ENCODE assay signal across 17 cellular contexts in genomic region chr16:2533912-2534311, GRCh38. TPM values are rescaled to one million over a fixed set of nuclear protein-coding genes. Genes with fewer than 3 reads are reported as not detected.
DNase-seq lines count a peak whose midpoint lies in the region; ATAC-seq, FAIRE-seq and TF ChIP-seq lines count a peak whose summit lies in the region.
"Had no signal": no experiment of that assay in that cellular context is flagged by ENCODE, and none has a peak within 500 bp of the region (broad histone marks: within the 10 kb centered on the region; RNA-seq: fewer than 3 reads in every experiment).

No MANE protein-coding gene starts in this region.

- CTCF ChIA-PET in activated CD4-positive, alpha-beta T cell treated with anti-CD3 and anti-CD28 coated beads for 36 hours (lab: Charles Lee): no interaction called here
- CTCF ChIA-PET in HCT116 (lab: Charles Lee) (no interaction called here), K562 (lab: Yijun Ruan, JAX; ENCODE audit: low intra/inter-chr PET ratio) (no interaction called here)

- no peak for ATAC-seq in activated CD4-positive, alpha-beta T cell treated with anti-CD3 and anti-CD28 coated beads for 36 hours
- ATAC-seq in HCT116: no peak
- ATAC-seq in K562: no peak
- ATAC-seq: A549, left lobe of liver, Panc1 had no signal

- H3K27ac Mint-ChIP-seq in activated CD4-positive, alpha-beta T cell treated with anti-CD3 and anti-CD28 coated beads for 36 hours: peak overlapping the region; percentile 60
- H3K27ac Mint-ChIP-seq in neural progenitor cell: no peak overlapping the region

- TF ChIP-seq CTCF in HCT116 (IDR thresholded peaks at IDR 0.05 in 2 of 3, conservative IDR thresholded peaks at IDR 0.05 in 1 of 3; ENCODE audit: borderline replicate concordance in 1 of 3, insufficient read depth in 1 of 3, low read depth in 2 of 3, low read length in 2 of 3): no peak
- no peak for TF ChIP-seq CTCF in K562 (IDR thresholded peaks at IDR 0.05 in 2 of 3, conservative IDR thresholded peaks at IDR 0.05 in 1 of 3; ENCODE audit: insufficient read depth in 2 of 3, low read depth in 1 of 3, low read length in 3 of 3)
- TF ChIP-seq CTCF in neural progenitor cell (IDR thresholded peaks at IDR 0.05): no peak
- TF ChIP-seq CTCF in kidney (IDR thresholded peaks at IDR 0.05; ENCODE audit: borderline replicate concordance, extremely low read depth, insufficient read depth): no peak

- intact Hi-C loops in activated CD4-positive, alpha-beta T cell treated with anti-CD3 and anti-CD28 coated beads for 36 hours (cut with DNase I, micrococcal nuclease): loop anchor here (2.0 to 5.0 kb wide), 4 partner anchors 21 to 827 kb away; partner anchors contain the start of genes ATP6V0C (in 1 of the 2), HCFC1R1 (in 1 of the 2), MAPK8IP3 (in 1 of the 2) and NTN3 (in 1 of the 2)
- intact Hi-C loops in HCT116 (cut with micrococcal nuclease) (no loop called here), K562 (cut with micrococcal nuclease) (no loop called here), kidney (cut with DNase I) (no loop called here)

- peaks cover 4% of the 10 kb centered on the region for H3K36me3 Mint-ChIP-seq in activated CD4-positive, alpha-beta T cell treated with anti-CD3 and anti-CD28 coated beads for 36 hours (ENCODE audit: low read depth)
- H3K36me3 Mint-ChIP-seq in neural progenitor cell: no peaks in the 10 kb centered on the region

- H4K20me1 ChIP-seq in HCT116 (ENCODE audit: insufficient read depth) (no peaks in the 10 kb centered on the region), K562 (replicated peaks; ENCODE audit: control insufficient read depth, insufficient read depth, low read length) (no peaks in the 10 kb centered on the region), neural progenitor cell (ENCODE audit: low read depth) (peaks cover 4% of the 10 kb centered on the region)

- RAD21 ChIA-PET in HCT116 (lab: Charles Lee; ENCODE audit: low non-redundant PET in 1 of 2, low total read pairs in 2 of 2, uncharacterized antibody in 2 of 2, unreplicated experiment in 2 of 2): no interaction called here

- peaks cover 12 to 47% of the 10 kb centered on the region in 2 experiments for H3K4me1 ChIP-seq in HCT116 (ENCODE audit: control insufficient read depth in 1 of 2, insufficient read depth in 2 of 2, low read length in 2 of 2)
- peaks cover 15 to 60% of the 10 kb centered on the region in 2 experiments; a peak in 4 of 5 replicates for H3K4me1 ChIP-seq in K562 (replicated peaks in 1 of 2; ENCODE audit: control insufficient read depth in 2 of 2, insufficient read depth in 2 of 2, low read length in 2 of 2)
- no peaks in the 10 kb centered on the region for H3K4me1 ChIP-seq in neural progenitor cell
- peaks cover 4 to 12% of the 10 kb centered on the region in 2 donors for H3K4me1 ChIP-seq in kidney (ENCODE audit: control insufficient read depth in 1 of 2, insufficient read depth in 1 of 2, low read depth in 1 of 2, low read length in 2 of 2)

- TF ChIP-seq POLR2A in HCT116 (IDR thresholded peaks at IDR 0.05; ENCODE audit: borderline replicate concordance, extremely low read depth, insufficient read depth, insufficient read length): no peak
- no peak for TF ChIP-seq POLR2A in K562 (conservative IDR thresholded peaks at IDR 0.05)

- peak overlapping the region; percentile 93; the same call in 1 of the 2 replicates for H3K27ac ChIP-seq in HCT116 (ENCODE audit: low read depth, low read length)
- no peak overlapping the region for H3K27ac ChIP-seq in K562 (ENCODE audit: extremely low read depth, low read depth, low read length)
- no peak overlapping the region for H3K27ac ChIP-seq in neural progenitor cell
- no peak overlapping the region for H3K27ac ChIP-seq in kidney (ENCODE audit: low read depth in 2 of 2, low read length in 2 of 2)
- H3K27ac ChIP-seq: KMS-11 had no signal

- no peak for TF ChIP-seq EP300 in K562 (IDR thresholded peaks at IDR 0.05; ENCODE audit: low read length)

- DNase-seq in activated CD4-positive, alpha-beta T cell treated with anti-CD3 and anti-CD28 coated beads for 36 hours: no peak
- DNase-seq in activated CD4-positive, alpha-beta T cell treated with anti-CD3 and anti-CD28 coated beads for 48 hours: no peak
- DNase-seq in HCT116 (ENCODE audit: low read depth, low spot score) (no peak), K562 (ENCODE audit: extremely low read depth in 1 of 4, low spot score in 3 of 4) (no peak), neural progenitor cell (ENCODE audit: low spot score) (no peak), dermis blood vessel endothelial cell (no peak), kidney (no peak)
- DNase-seq in effector CD4-positive, alpha-beta T cell: no peak
- DNase-seq: activated CD4-positive, alpha-beta T cell treated with anti-CD3 and anti-CD28 coated beads, Interleukin-2, amount 50 U/mL, for 4 hours; amniotic stem cell; hippocampal formation; NCI-H526 treated with DMSO at 0.1 percent for 48 hours had no signal

- H3K36me3 ChIP-seq in HCT116 (ENCODE audit: control insufficient read depth in 1 of 2, insufficient read depth in 2 of 2, low read length in 2 of 2): peaks cover 0 to 14% of the 10 kb centered on the region in 2 experiments; a peak in 2 of 4 replicates
- H3K36me3 ChIP-seq in K562 (ENCODE audit: control insufficient read depth, insufficient read depth, low read length): peaks cover 21% of the 10 kb centered on the region; the same call in 2 of the 3 replicates
- no peaks in the 10 kb centered on the region for H3K36me3 ChIP-seq in neural progenitor cell
- peaks cover 0 to 3% of the 10 kb centered on the region in 2 donors for H3K36me3 ChIP-seq in kidney (ENCODE audit: control insufficient read depth in 1 of 2, insufficient read depth in 2 of 2, low read length in 2 of 2)

- BruUV-seq in HCT116 (replicated peaks; lab: Mats Ljungman, UMichigan): no TSS peak
- BruUV-seq in K562 (replicated peaks; lab: Mats Ljungman, UMichigan): no TSS peak

- H3K9ac ChIP-seq in HCT116 (ENCODE audit: low read length) (no peak overlapping the region), K562 (ENCODE audit: insufficient read depth in 1 of 2, low read depth in 2 of 2, low read length in 2 of 2) (no peak overlapping the region), neural progenitor cell (no peak overlapping the region), kidney (ENCODE audit: low read length in 2 of 2) (no peak overlapping the region)

- no peaks in the 10 kb centered on the region for H3K27me3 ChIP-seq in HCT116 (ENCODE audit: insufficient read depth, low read length)
- no peaks in the 10 kb centered on the region for H3K27me3 ChIP-seq in K562 (ENCODE audit: control insufficient read depth in 2 of 2, insufficient read depth in 2 of 2, low read length in 2 of 2)
- peaks cover 13% of the 10 kb centered on the region for H3K27me3 ChIP-seq in neural progenitor cell

- H3K4me3 ChIP-seq in HCT116 (replicated peaks in 1 of 2; ENCODE audit: low read depth in 1 of 2, low read length in 2 of 2) (no peak overlapping the region), K562 (no peak overlapping the region), neural progenitor cell (no peak overlapping the region), kidney (ENCODE audit: low read length in 2 of 2) (no peak overlapping the region)
- H3K4me3 ChIP-seq: A549 had no signal

- 93% methylated on average over 11 of the region's 11 CpGs for WGBS in K562 (ENCODE audit: insufficient coverage, low coverage, missing lambda C conversion rate)

- POLR2A ChIA-PET in activated CD4-positive, alpha-beta T cell treated with anti-CD3 and anti-CD28 coated beads for 36 hours (lab: Charles Lee): no interaction called here
- POLR2A ChIA-PET in HCT116 (lab: Charles Lee) (no interaction called here), K562 (lab: Yijun Ruan, JAX) (interaction anchor here (1.1 to 3.8 kb wide), 2 partner anchors 13 to 19 kb away, joined by 3 to 45 read pairs; partner anchors contain the start of gene AMDHD2)

- no peaks in the 10 kb centered on the region for H3K27me3 Mint-ChIP-seq in activated CD4-positive, alpha-beta T cell treated with anti-CD3 and anti-CD28 coated beads for 36 hours
- peaks cover 24% of the 10 kb centered on the region for H3K27me3 Mint-ChIP-seq in neural progenitor cell (ENCODE audit: insufficient read depth, low read depth)

- H3F3A ChIP-seq in neural progenitor cell (ENCODE audit: low read depth): peaks cover 11% of the 10 kb centered on the region

- H3K9me3 Mint-ChIP-seq in activated CD4-positive, alpha-beta T cell treated with anti-CD3 and anti-CD28 coated beads for 36 hours (ENCODE audit: low read depth): no peaks in the 10 kb centered on the region
- H3K9me3 Mint-ChIP-seq in neural progenitor cell: no peaks in the 10 kb centered on the region

- H3K9me1 ChIP-seq in K562 (ENCODE audit: control insufficient read depth, insufficient read depth, low read length): peaks cover 3% of the 10 kb centered on the region

- no peak overlapping the region for H3K4me2 ChIP-seq in HCT116 (ENCODE audit: low read length)
- no peak overlapping the region for H3K4me2 ChIP-seq in K562 (ENCODE audit: insufficient read depth, low read length)
- no peak overlapping the region for H3K4me2 ChIP-seq in neural progenitor cell

- H3K4me3 Mint-ChIP-seq in activated CD4-positive, alpha-beta T cell treated with anti-CD3 and anti-CD28 coated beads for 36 hours: no peak overlapping the region
- peak overlapping the region; percentile 79 for H3K4me3 Mint-ChIP-seq in neural progenitor cell

- H2AFZ ChIP-seq in HCT116 (ENCODE audit: low read depth, low read length, poor library complexity, severe bottlenecking): no peak overlapping the region
- H2AFZ ChIP-seq in K562 (ENCODE audit: low read depth, low read length): no peak overlapping the region
- H2AFZ ChIP-seq in neural progenitor cell (replicated peaks): no peak overlapping the region

- H3K4me1 Mint-ChIP-seq in activated CD4-positive, alpha-beta T cell treated with anti-CD3 and anti-CD28 coated beads for 36 hours: peaks cover 25% of the 10 kb centered on the region
- peaks cover 26% of the 10 kb centered on the region for H3K4me1 Mint-ChIP-seq in neural progenitor cell

- peaks cover 4% of the 10 kb centered on the region; the same call in 1 of the 2 replicates for H3K79me2 ChIP-seq in HCT116 (ENCODE audit: insufficient read depth, low read length)
- H3K79me2 ChIP-seq in K562 (ENCODE audit: control insufficient read depth, insufficient read depth, low read length): peaks cover 6% of the 10 kb centered on the region
- peaks cover 5% of the 10 kb centered on the region for H3K79me2 ChIP-seq in neural progenitor cell (ENCODE audit: low read depth)

- H3K9me3 ChIP-seq in HCT116 (ENCODE audit: control insufficient read depth in 1 of 2, insufficient read depth in 1 of 2, low read depth in 1 of 2, low read length in 2 of 2) (no peaks in the 10 kb centered on the region), K562 (replicated peaks; ENCODE audit: control insufficient read depth, insufficient read depth, low read depth, low read length) (no peaks in the 10 kb centered on the region), neural progenitor cell (ENCODE audit: low read depth) (no peaks in the 10 kb centered on the region), kidney (ENCODE audit: control insufficient read depth in 1 of 2, low read length in 2 of 2) (no peaks in the 10 kb centered on the region)
- H3K9me3 ChIP-seq: A549 had no signal

- FAIRE-seq in K562 (lab: Jason Lieb, UNC) (no peak), kidney (lab: Jason Lieb, UNC) (no peak)
- FAIRE-seq: A549, colon had no signal

- H3K9me2 ChIP-seq in HCT116 (ENCODE audit: insufficient read depth): no peaks in the 10 kb centered on the region

- in situ Hi-C loops in K562 (cut with MboI): no loop called here

- TF ChIP-seq RAD21 in HCT116 (IDR thresholded peaks at IDR 0.05; ENCODE audit: low read depth) (no peak), K562 (CRISPR knock-in tag; conservative IDR thresholded peaks at IDR 0.05 in 1 of 2, IDR thresholded peaks at IDR 0.05 in 1 of 2) (no peak)

RNA-seq across cellular contexts. Expression of gene CEMP1, which starts 2.7 kb away (rescaled TPM):
- total RNA-seq in activated CD4-positive, alpha-beta T cell treated with anti-CD3 and anti-CD28 coated beads for 36 hours: not detected
- total RNA-seq in HCT116 (2021; ENCODE audit: unreplicated experiment) (0.32 TPM), K562 (2014; rRNA removed) (not detected in 2 replicates), K562 (2014; rRNA removed; fragmentation: Illumina TruSeq; extraction: Trizol) (not detected in 2 replicates), K562 (2015; rRNA removed; fragmentation: Illumina TruSeq; extraction: Trizol) (not detected in 2 replicates), K562 (2021) (not detected in 2 replicates), neural progenitor cell (ENCODE audit: low replicate concordance) (0.09 TPM in 1 of 2 replicates, not detected in the other), dermis blood vessel endothelial cell (not detected in 2 replicates), kidney (0.54 TPM)
- polyA plus RNA-seq in HCT116 (2012): 2.0 and 3.8 TPM in 2 replicates
- total RNA-seq in K562 (2011; cell fraction: chromatin; rRNA removed; ENCODE audit: low replicate concordance): 0.21 TPM in 1 of 2 replicates, not detected in the other
- 0.39 and 0.83 TPM in 2 replicates for total RNA-seq in K562 (2011; cell fraction: nucleolus; rRNA removed)
- total RNA-seq in K562 (2011; cell fraction: nucleoplasm; rRNA removed): not detected in 2 replicates
- polyA plus RNA-seq in K562 (2011; rRNA removed) (not detected in 2 replicates), K562 (2014; fragmentation: Illumina TruSeq; extraction: Trizol) (not detected in 2 replicates), K562 (2014; fragmentation: Nextera tagmentation; extraction: Ambion mirVana) (under 1 TPM in 1 of 2 experiments, not detected in 1; 0.45 TPM), K562 (2014; rRNA removed) (0.05 TPM in 1 of 2 replicates, not detected in the other), kidney (ENCODE audit: insufficient read depth, low read depth, low replicate concordance) (not detected)
- not detected in 2 replicates for polyA plus RNA-seq in K562 (2011; cell fraction: cytosol; rRNA removed)
- polyA plus RNA-seq in K562 (2011; cell fraction: nucleus; rRNA removed): 0.11 TPM in 1 of 2 replicates, not detected in the other
- 3.4 TPM in 1 of 2 replicates, not detected in the other for polyA plus RNA-seq in K562 (2012)
- polyA minus RNA-seq in K562 (2011; rRNA and poly(A)+ RNA removed): not detected in 2 replicates
- not detected in 2 replicates for polyA minus RNA-seq in K562 (2011; cell fraction: cytosol; rRNA and poly(A)+ RNA removed)
- 0.13 and 0.33 TPM in 2 replicates for polyA minus RNA-seq in K562 (2011; cell fraction: nucleus; rRNA and poly(A)+ RNA removed)
- polyA plus RNA-seq: A549 had no signal

RNA-seq across cellular contexts. Expression of gene PDPK1, which starts 3.9 kb away (rescaled TPM):
- total RNA-seq in activated CD4-positive, alpha-beta T cell treated with anti-CD3 and anti-CD28 coated beads for 36 hours: 10 to 100 TPM; 30.4 to 34.5 TPM
- total RNA-seq in HCT116 (2021; ENCODE audit: unreplicated experiment) (36.1 TPM), K562 (2014; rRNA removed) (11.1 and 16.5 TPM in 2 replicates), K562 (2014; rRNA removed; fragmentation: Illumina TruSeq; extraction: Trizol) (18.7 and 20.4 TPM in 2 replicates), K562 (2015; rRNA removed; fragmentation: Illumina TruSeq; extraction: Trizol) (15.2 and 17.1 TPM in 2 replicates), K562 (2021) (37.2 and 38.9 TPM in 2 replicates), neural progenitor cell (ENCODE audit: low replicate concordance) (13.6 and 13.9 TPM in 2 replicates), dermis blood vessel endothelial cell (17.9 and 25.9 TPM in 2 replicates), kidney (52.3 TPM)
- polyA plus RNA-seq in HCT116 (2012): 12.3 and 20.8 TPM in 2 replicates
- total RNA-seq in K562 (2011; cell fraction: chromatin; rRNA removed; ENCODE audit: low replicate concordance): 117 and 145 TPM in 2 replicates
- 53.9 and 57.6 TPM in 2 replicates for total RNA-seq in K562 (2011; cell fraction: nucleolus; rRNA removed)
- 56.8 and 78.9 TPM in 2 replicates for total RNA-seq in K562 (2011; cell fraction: nucleoplasm; rRNA removed)
- polyA plus RNA-seq in K562 (2011; rRNA removed) (32.1 and 37.1 TPM in 2 replicates), K562 (2014; fragmentation: Illumina TruSeq; extraction: Trizol) (30.3 and 32.4 TPM in 2 replicates), K562 (2014; fragmentation: Nextera tagmentation; extraction: Ambion mirVana) (1 to 10 TPM; 4.0 to 4.6 TPM), K562 (2014; rRNA removed) (21.3 and 22.3 TPM in 2 replicates), kidney (ENCODE audit: insufficient read depth, low read depth, low replicate concordance) (14.3 TPM)
- 18.7 and 25.8 TPM in 2 replicates for polyA plus RNA-seq in K562 (2011; cell fraction: cytosol; rRNA removed)
- 31.1 and 36.8 TPM in 2 replicates for polyA plus RNA-seq in K562 (2011; cell fraction: nucleus; rRNA removed)
- 16.3 and 20.5 TPM in 2 replicates for polyA plus RNA-seq in K562 (2012)
- 40.3 and 44.0 TPM in 2 replicates for polyA minus RNA-seq in K562 (2011; rRNA and poly(A)+ RNA removed)
- polyA minus RNA-seq in K562 (2011; cell fraction: cytosol; rRNA and poly(A)+ RNA removed): 13.6 and 19.9 TPM in 2 replicates
- polyA minus RNA-seq in K562 (2011; cell fraction: nucleus; rRNA and poly(A)+ RNA removed): 15.1 and 20.4 TPM in 2 replicates

RNA-seq across cellular contexts. Expression of gene AMDHD2, which starts 13.7 kb away (rescaled TPM):
- total RNA-seq in activated CD4-positive, alpha-beta T cell treated with anti-CD3 and anti-CD28 coated beads for 36 hours: 10 to 100 TPM; 20.9 to 31.6 TPM
- total RNA-seq in HCT116 (2021; ENCODE audit: unreplicated experiment) (42.9 TPM), K562 (2014; rRNA removed) (39.5 and 48.7 TPM in 2 replicates), K562 (2014; rRNA removed; fragmentation: Illumina TruSeq; extraction: Trizol) (2.0 and 3.6 TPM in 2 replicates), K562 (2015; rRNA removed; fragmentation: Illumina TruSeq; extraction: Trizol) (23.0 and 24.9 TPM in 2 replicates), K562 (2021) (42.3 and 55.1 TPM in 2 replicates), neural progenitor cell (ENCODE audit: low replicate concordance) (11.7 and 39.2 TPM in 2 replicates), dermis blood vessel endothelial cell (37.6 and 59.2 TPM in 2 replicates), kidney (52.1 TPM)
- 12.6 and 16.4 TPM in 2 replicates for polyA plus RNA-seq in HCT116 (2012)
- 56.1 and 256 TPM in 2 replicates for total RNA-seq in K562 (2011; cell fraction: chromatin; rRNA removed; ENCODE audit: low replicate concordance)
- total RNA-seq in K562 (2011; cell fraction: nucleolus; rRNA removed): 207 and 245 TPM in 2 replicates
- total RNA-seq in K562 (2011; cell fraction: nucleoplasm; rRNA removed): 104 and 109 TPM in 2 replicates
- polyA plus RNA-seq in K562 (2011; rRNA removed) (11.7 and 19.0 TPM in 2 replicates), K562 (2014; fragmentation: Illumina TruSeq; extraction: Trizol) (10.1 and 18.1 TPM in 2 replicates), K562 (2014; fragmentation: Nextera tagmentation; extraction: Ambion mirVana) (under 1 TPM in 1 of 2 experiments, not detected in 1; 0.38 TPM), K562 (2014; rRNA removed) (54.4 and 56.9 TPM in 2 replicates), kidney (ENCODE audit: insufficient read depth, low read depth, low replicate concordance) (51.8 TPM)
- polyA plus RNA-seq in K562 (2011; cell fraction: cytosol; rRNA removed): 12.6 and 34.7 TPM in 2 replicates
- polyA plus RNA-seq in K562 (2011; cell fraction: nucleus; rRNA removed): 186 and 323 TPM in 2 replicates
- 37.8 and 57.1 TPM in 2 replicates for polyA plus RNA-seq in K562 (2012)
- polyA minus RNA-seq in K562 (2011; rRNA and poly(A)+ RNA removed): 2.0 and 5.0 TPM in 2 replicates
- polyA minus RNA-seq in K562 (2011; cell fraction: cytosol; rRNA and poly(A)+ RNA removed): 11.7 and 14.9 TPM in 2 replicates
- 48.8 and 59.8 TPM in 2 replicates for polyA minus RNA-seq in K562 (2011; cell fraction: nucleus; rRNA and poly(A)+ RNA removed)

RNA-seq across cellular contexts. Expression of gene ATP6V0C, which starts 20.2 kb away (rescaled TPM):
- total RNA-seq in activated CD4-positive, alpha-beta T cell treated with anti-CD3 and anti-CD28 coated beads for 36 hours: 100 to 1,000 TPM in 1 of 2 experiments, 10 to 100 TPM in 1; 91.7 to 130 TPM
- total RNA-seq in HCT116 (2021; ENCODE audit: unreplicated experiment) (187 TPM), K562 (2014; rRNA removed) (28.4 and 48.6 TPM in 2 replicates), K562 (2014; rRNA removed; fragmentation: Illumina TruSeq; extraction: Trizol) (10.2 and 10.8 TPM in 2 replicates), K562 (2015; rRNA removed; fragmentation: Illumina TruSeq; extraction: Trizol) (22.7 and 24.3 TPM in 2 replicates), K562 (2021) (213 and 228 TPM in 2 replicates), neural progenitor cell (ENCODE audit: low replicate concordance) (11.6 and 44.3 TPM in 2 replicates), dermis blood vessel endothelial cell (8.2 and 14.9 TPM in 2 replicates), kidney (303 TPM)
- 186 and 193 TPM in 2 replicates for polyA plus RNA-seq in HCT116 (2012)
- 30.3 and 91.0 TPM in 2 replicates for total RNA-seq in K562 (2011; cell fraction: chromatin; rRNA removed; ENCODE audit: low replicate concordance)
- 132 and 138 TPM in 2 replicates for total RNA-seq in K562 (2011; cell fraction: nucleolus; rRNA removed)
- 102 and 104 TPM in 2 replicates for total RNA-seq in K562 (2011; cell fraction: nucleoplasm; rRNA removed)
- polyA plus RNA-seq in K562 (2011; rRNA removed) (7.1 and 14.1 TPM in 2 replicates), K562 (2014; fragmentation: Illumina TruSeq; extraction: Trizol) (44.5 and 83.3 TPM in 2 replicates), K562 (2014; fragmentation: Nextera tagmentation; extraction: Ambion mirVana) (1 to 10 TPM; 2.9 to 5.2 TPM), K562 (2014; rRNA removed) (63.0 and 66.3 TPM in 2 replicates), kidney (ENCODE audit: insufficient read depth, low read depth, low replicate concordance) (520 TPM)
- 28.4 and 49.5 TPM in 2 replicates for polyA plus RNA-seq in K562 (2011; cell fraction: cytosol; rRNA removed)
- 18.4 and 28.6 TPM in 2 replicates for polyA plus RNA-seq in K562 (2011; cell fraction: nucleus; rRNA removed)
- polyA plus RNA-seq in K562 (2012): 228 and 237 TPM in 2 replicates
- 4.5 and 5.5 TPM in 2 replicates for polyA minus RNA-seq in K562 (2011; rRNA and poly(A)+ RNA removed)
- polyA minus RNA-seq in K562 (2011; cell fraction: cytosol; rRNA and poly(A)+ RNA removed): 81.8 and 143 TPM in 2 replicates
- polyA minus RNA-seq in K562 (2011; cell fraction: nucleus; rRNA and poly(A)+ RNA removed): 8.2 and 10.8 TPM in 2 replicates

RNA-seq across cellular contexts. Expression of gene TBC1D24, which starts 59.0 kb away (rescaled TPM):
- 10 to 100 TPM; 10.4 to 12.7 TPM for total RNA-seq in activated CD4-positive, alpha-beta T cell treated with anti-CD3 and anti-CD28 coated beads for 36 hours
- total RNA-seq in HCT116 (2021; ENCODE audit: unreplicated experiment): 24.6 TPM
- polyA plus RNA-seq in HCT116 (2012): 8.2 and 8.4 TPM in 2 replicates
- 29.2 and 69.3 TPM in 2 replicates for total RNA-seq in K562 (2011; cell fraction: chromatin; rRNA removed; ENCODE audit: low replicate concordance)
- 36.9 and 38.2 TPM in 2 replicates for total RNA-seq in K562 (2011; cell fraction: nucleolus; rRNA removed)
- total RNA-seq in K562 (2011; cell fraction: nucleoplasm; rRNA removed): 27.0 and 36.9 TPM in 2 replicates
- total RNA-seq in K562 (2014; rRNA removed): 7.2 and 13.4 TPM in 2 replicates
- 4.2 and 4.9 TPM in 2 replicates for total RNA-seq in K562 (2014; rRNA removed; fragmentation: Illumina TruSeq; extraction: Trizol)
- 9.1 and 11.2 TPM in 2 replicates for total RNA-seq in K562 (2015; rRNA removed; fragmentation: Illumina TruSeq; extraction: Trizol)
- 22.6 and 24.3 TPM in 2 replicates for total RNA-seq in K562 (2021)
- 5.7 and 9.4 TPM in 2 replicates for polyA plus RNA-seq in K562 (2011; rRNA removed)
- 7.1 and 12.3 TPM in 2 replicates for polyA plus RNA-seq in K562 (2011; cell fraction: cytosol; rRNA removed)
- 22.9 and 34.2 TPM in 2 replicates for polyA plus RNA-seq in K562 (2011; cell fraction: nucleus; rRNA removed)
- 8.5 and 9.1 TPM in 2 replicates for polyA plus RNA-seq in K562 (2012)
- polyA plus RNA-seq in K562 (2014; fragmentation: Illumina TruSeq; extraction: Trizol): 7.2 and 9.4 TPM in 2 replicates
- polyA plus RNA-seq in K562 (2014; fragmentation: Nextera tagmentation; extraction: Ambion mirVana): 1 to 10 TPM; 1.7 to 4.2 TPM
- 8.3 and 9.3 TPM in 2 replicates for polyA plus RNA-seq in K562 (2014; rRNA removed)
- polyA minus RNA-seq in K562 (2011; rRNA and poly(A)+ RNA removed): 6.5 and 9.7 TPM in 2 replicates
- polyA minus RNA-seq in K562 (2011; cell fraction: cytosol; rRNA and poly(A)+ RNA removed): 13.1 and 14.3 TPM in 2 replicates
- polyA minus RNA-seq in K562 (2011; cell fraction: nucleus; rRNA and poly(A)+ RNA removed): 12.5 and 15.3 TPM in 2 replicates
- total RNA-seq in neural progenitor cell (ENCODE audit: low replicate concordance): 8.2 and 11.9 TPM in 2 replicates
- 15.3 and 18.1 TPM in 2 replicates for total RNA-seq in dermis blood vessel endothelial cell
- total RNA-seq in kidney: 25.7 TPM
- 23.9 TPM for polyA plus RNA-seq in kidney (ENCODE audit: insufficient read depth, low read depth, low replicate concordance)

Comparison
In these comparisons a context has a peak if more than half of its experiments do, and no peak if none do; other contexts are left out.
1. intact Hi-C loops: an anchor here in activated CD4-positive, alpha-beta T cell treated with anti-CD3 and anti-CD28 coated beads for 36 hours (2.0 to 5.0 kb wide); none called in HCT116, K562 and kidney.